In genomic region chr19:48250290-48251025, GRCh38 we compare ENCODE assay signal across 14 cellular contexts. TPM values are rescaled to one million over a fixed set of nuclear protein-coding genes. Genes with fewer than 3 reads are reported as not detected.
A peak's percentile ranks its signal among the peaks of the same experiment; 100 is the strongest.
DNase-seq lines count a peak whose midpoint lies in the region; FAIRE-seq and TF ChIP-seq lines count a peak whose summit lies in the region.
"Had no signal": no experiment of that assay in that cellular context is flagged by ENCODE, and none has a peak within 500 bp of the region (broad histone marks: within the 10 kb centered on the region; RNA-seq: fewer than 3 reads in every experiment).

No MANE protein-coding gene starts in this region.

- intact Hi-C loops in activated CD4-positive, alpha-beta T cell treated with anti-CD3 and anti-CD28 coated beads, Interleukin-2, amount 10 ng/mL, durations not matched to agents 24 days and 14 days (cut with micrococcal nuclease): no loop called here
- intact Hi-C loops in OCI-LY7 (cut with micrococcal nuclease; ENCODE audit: unreplicated experiment): no loop called here

- H3K27ac Mint-ChIP-seq in activated CD4-positive, alpha-beta T cell treated with anti-CD3 and anti-CD28 coated beads, Interleukin-2, amount 10 ng/mL, durations not matched to agents 24 days and 14 days: peak overlapping the region; percentile 83
- H3K27ac Mint-ChIP-seq: WTC11 had no signal

- no peaks in the 10 kb centered on the region for H3K9me2 ChIP-seq in OCI-LY7 (ENCODE audit: insufficient read depth, low read length)

- peaks cover 52% of the 10 kb centered on the region for H3K36me3 Mint-ChIP-seq in activated CD4-positive, alpha-beta T cell treated with anti-CD3 and anti-CD28 coated beads, Interleukin-2, amount 10 ng/mL, durations not matched to agents 24 days and 14 days (ENCODE audit: low read depth)

- no peak for DNase-seq in activated CD4-positive, alpha-beta T cell treated with anti-CD3 and anti-CD28 coated beads, Interleukin-2, amount 10 ng/mL, durations not matched to agents 24 days and 14 days
- DNase-seq in activated CD4-positive, alpha-beta T cell treated with anti-CD3 and anti-CD28 coated beads for 1 hour: no peak
- DNase-seq in OCI-LY7 (ENCODE audit: low spot score): no peak
- no peak for DNase-seq in H1 (ENCODE audit: low read depth in 1 of 2, low spot score in 2 of 2)
- DNase-seq in ecto neural progenitor cell (ENCODE audit: low spot score): no peak
- DNase-seq in effector CD4-positive, alpha-beta T cell: no peak
- no peak for DNase-seq in superior temporal gyrus (ENCODE audit: extremely low spot score)
- DNase-seq: EL; kidney; stimulated activated CD4-positive, alpha-beta T cell treated with anti-CD3 and anti-CD28 coated beads, Interleukin-4, amount 100 ng/mL, for 4 hours had no signal

- H3K27me3 ChIP-seq in H1 (replicated peaks in 1 of 4; ENCODE audit: control insufficient read depth in 3 of 4, extremely low read depth in 1 of 4, insufficient read depth in 3 of 4, low read length in 3 of 4): peaks cover 0 to 1% (median 0%) of the 10 kb centered on the region in 4 experiments; a peak in 1 of 7 replicates
- H3K27me3 ChIP-seq in skeletal muscle tissue (ENCODE audit: control insufficient read depth in 3 of 3, insufficient read depth in 3 of 3, low read length in 3 of 3): no peaks in the 10 kb centered on the region

- no peaks in the 10 kb centered on the region for H3K23me2 ChIP-seq in H1 (ENCODE audit: low read depth, low read length)

- no peak overlapping the region for H3K56ac ChIP-seq in H1 (replicated peaks; ENCODE audit: insufficient read length, low read depth, low read length)

- H2BK12ac ChIP-seq in H1 (ENCODE audit: low read depth, low read length): no peak overlapping the region

- H3K23ac ChIP-seq in H1 (ENCODE audit: insufficient read length): no peak overlapping the region

- H3K4me2 ChIP-seq in OCI-LY7 (ENCODE audit: low read length) (peak overlapping the region; percentile 89), H1 (ENCODE audit: insufficient read depth in 1 of 2, low read depth in 2 of 2, low read length in 2 of 2) (no peak overlapping the region)

- H3K36me3 ChIP-seq in OCI-LY7 (ENCODE audit: insufficient read depth, low read length) (peaks cover 35% of the 10 kb centered on the region), H1 (ENCODE audit: control insufficient read depth in 2 of 4, insufficient read depth in 4 of 4, low read length in 3 of 4) (no peaks in the 10 kb centered on the region; a peak in 2 of 8 replicates), skeletal muscle tissue (ENCODE audit: control insufficient read depth in 3 of 3, insufficient read depth in 3 of 3, low read length in 3 of 3) (peaks cover 7 to 15% (median 12%) of the 10 kb centered on the region in 3 donors)

- no TSS peak for BruUV-seq in OCI-LY7 (replicated peaks; lab: Mats Ljungman, UMichigan)

- H3K9me3 ChIP-seq in OCI-LY7 (ENCODE audit: low read length) (no peaks in the 10 kb centered on the region), H1 (ENCODE audit: insufficient read depth in 2 of 2, low read depth in 1 of 2, low read length in 1 of 2) (peaks cover 0 to 5% of the 10 kb centered on the region in 2 experiments; a peak in 1 of 4 replicates), skeletal muscle tissue (ENCODE audit: control insufficient read depth in 3 of 3, low read length in 3 of 3) (no peaks in the 10 kb centered on the region)

- H4K8ac ChIP-seq in H1 (ENCODE audit: extremely low read depth, insufficient read depth, low read length): no peak overlapping the region

- TF ChIP-seq EP300 in H1 (IDR thresholded peaks at IDR 0.05; ENCODE audit: borderline replicate concordance in 1 of 2, low read depth in 2 of 2, low read length in 2 of 2): no peak

- H3K79me1 ChIP-seq in H1 (ENCODE audit: low read depth, low read length): no peaks in the 10 kb centered on the region

- FAIRE-seq in H1 (lab: Jason Lieb, UNC): no peak
- FAIRE-seq: frontal cortex, kidney had no signal

- no peaks in the 10 kb centered on the region for H3K9me3 Mint-ChIP-seq in activated CD4-positive, alpha-beta T cell treated with anti-CD3 and anti-CD28 coated beads, Interleukin-2, amount 10 ng/mL, durations not matched to agents 24 days and 14 days

- H4K20me1 ChIP-seq in OCI-LY7 (ENCODE audit: insufficient read depth, low read length) (no peaks in the 10 kb centered on the region), H1 (replicated peaks in 1 of 2; ENCODE audit: control insufficient read depth in 1 of 2, insufficient read depth in 2 of 2, low read length in 2 of 2) (no peaks in the 10 kb centered on the region)

- TF ChIP-seq RAD21 in H1 (IDR thresholded peaks at IDR 0.05 in 1 of 2, conservative IDR thresholded peaks at IDR 0.05 in 1 of 2; ENCODE audit: low read depth in 2 of 2, low read length in 2 of 2): no peak

- H4K91ac ChIP-seq in H1 (replicated peaks; ENCODE audit: insufficient read length, low read length): no peak overlapping the region

- peaks cover 68% of the 10 kb centered on the region for H3K4me1 ChIP-seq in OCI-LY7 (ENCODE audit: insufficient read depth, low read length, poor library complexity, severe bottlenecking)
- H3K4me1 ChIP-seq in H1 (replicated peaks in 1 of 4; ENCODE audit: control insufficient read depth in 3 of 4, insufficient read depth in 4 of 4, low read length in 3 of 4): no peaks in the 10 kb centered on the region
- peaks cover 0 to 16% (median 10%) of the 10 kb centered on the region in 3 donors for H3K4me1 ChIP-seq in skeletal muscle tissue (ENCODE audit: control insufficient read depth in 3 of 3, insufficient read depth in 3 of 3, low read length in 3 of 3)

- H3K27ac ChIP-seq in OCI-LY7 (ENCODE audit: low read depth, low read length, poor library complexity, severe bottlenecking) (peak overlapping the region; percentile 92), H1 (ENCODE audit: low read depth, low read length) (no peak overlapping the region), skeletal muscle tissue (ENCODE audit: low read depth, low read length) (peak overlapping the region; percentile 72)

- H3K4me3 Mint-ChIP-seq in activated CD4-positive, alpha-beta T cell treated with anti-CD3 and anti-CD28 coated beads, Interleukin-2, amount 10 ng/mL, durations not matched to agents 24 days and 14 days: peak overlapping the region; percentile 96
- H3K4me3 Mint-ChIP-seq: WTC11 had no signal

- no peak overlapping the region for H2BK120ac ChIP-seq in H1 (replicated peaks; ENCODE audit: low read depth, low read length)

- H2AK5ac ChIP-seq in H1 (ENCODE audit: low read depth, low read length): no peak overlapping the region

- H2BK20ac ChIP-seq in H1 (ENCODE audit: low read length): no peak overlapping the region

- no peaks in the 10 kb centered on the region for H3K27me3 Mint-ChIP-seq in activated CD4-positive, alpha-beta T cell treated with anti-CD3 and anti-CD28 coated beads, Interleukin-2, amount 10 ng/mL, durations not matched to agents 24 days and 14 days

- 83% methylated on average over 2 of the region's 2 CpGs; no CpG with 5 or more reads in 1 of the 2 experiments for WGBS in H1 (ENCODE audit: extremely low coverage in 1 of 2, insufficient coverage in 1 of 2, insufficient read length in 1 of 2, insufficient replicate concordance in 2 of 2, low coverage in 1 of 2, low lambda C conversion rate in 2 of 2, missing lambda C conversion rate in 1 of 2), 2 experiments

- H3K79me2 ChIP-seq in OCI-LY7 (ENCODE audit: insufficient read depth, low read depth, low read length) (peaks cover 79% of the 10 kb centered on the region), H1 (ENCODE audit: control insufficient read depth in 1 of 2, insufficient read depth in 2 of 2, low read length in 2 of 2) (peaks cover 0 to 5% of the 10 kb centered on the region in 2 experiments; a peak in 1 of 4 replicates)

- H2AFZ ChIP-seq in OCI-LY7 (ENCODE audit: low read length) (peak overlapping the region; percentile 94; the same call in 1 of the 2 replicates), H1 (ENCODE audit: low read length) (no peak overlapping the region)

- no peak overlapping the region for H2BK5ac ChIP-seq in H1 (ENCODE audit: low read depth, low read length)

- no peak overlapping the region for H3K9ac ChIP-seq in H1 (replicated peaks in 1 of 4; ENCODE audit: extremely low read depth in 1 of 4, low read depth in 3 of 4, low read length in 3 of 4)
- no peak overlapping the region for H3K9ac ChIP-seq in skeletal muscle tissue (ENCODE audit: low read depth in 1 of 3, low read length in 3 of 3)

- H3K4me3 ChIP-seq in OCI-LY7 (ENCODE audit: low read depth, low read length, poor library complexity, severe bottlenecking) (peak overlapping the region; percentile 69), H1 (ENCODE audit: extremely low read depth in 1 of 4, insufficient read depth in 2 of 4, low read depth in 3 of 4, low read length in 4 of 4) (no peak overlapping the region), skeletal muscle tissue (ENCODE audit: low read length in 3 of 3) (no peak overlapping the region)

- peaks cover 63% of the 10 kb centered on the region for H3K4me1 Mint-ChIP-seq in activated CD4-positive, alpha-beta T cell treated with anti-CD3 and anti-CD28 coated beads, Interleukin-2, amount 10 ng/mL, durations not matched to agents 24 days and 14 days

- POLR2A ChIA-PET in OCI-LY7 (lab: Charles Lee): interaction anchor here (1.0 to 1.5 kb wide), 3 partner anchors 9 to 47 kb away, joined by 3 to 9 read pairs (median 5); no protein-coding TSS in a partner anchor
- POLR2A ChIA-PET in H1 (lab: Charles Lee; ENCODE audit: partially characterized antibody): no interaction called here

- TF ChIP-seq CTCF in OCI-LY7 (conservative IDR thresholded peaks at IDR 0.05; ENCODE audit: low read length): no peak
- no peak for TF ChIP-seq CTCF in H1 (IDR thresholded peaks at IDR 0.05; ENCODE audit: control extremely low read depth in 1 of 3, insufficient read depth in 1 of 3, low read depth in 1 of 3, low read length in 3 of 3)

- no peak overlapping the region for H3K18ac ChIP-seq in H1 (ENCODE audit: extremely low read depth, low read length)

- H3K14ac ChIP-seq in H1 (ENCODE audit: insufficient read length): no peak overlapping the region

- TF ChIP-seq POLR2A in H1 (IDR thresholded peaks at IDR 0.05; ENCODE audit: control extremely low read depth in 1 of 2, low read depth in 2 of 2, low read length in 2 of 2): no peak

- no peak overlapping the region for H4K5ac ChIP-seq in H1 (ENCODE audit: insufficient read length, low read depth, low read length)

- no peak overlapping the region for H2BK15ac ChIP-seq in H1 (ENCODE audit: low read length)

- no peak overlapping the region for H3K4ac ChIP-seq in H1 (replicated peaks; ENCODE audit: insufficient read length, low read depth, low read length)

- CTCF ChIA-PET in OCI-LY7 (lab: Charles Lee; ENCODE audit: unreplicated experiment) (no interaction called here), H1 (lab: Charles Lee; ENCODE audit: partially characterized antibody) (interaction anchor here (1.0 to 1.3 kb wide), 4 partner anchors 16 to 243 kb away, joined by 3 to 4 read pairs (median 3); no protein-coding TSS in a partner anchor)

RNA-seq across cellular contexts. Expression of gene CARD8, which starts 5.3 kb away (rescaled TPM):
- 125 and 127 TPM in 2 replicates for total RNA-seq in activated CD4-positive, alpha-beta T cell treated with anti-CD3 and anti-CD28 coated beads, Interleukin-2, amount 10 ng/mL, durations not matched to agents 24 days and 14 days
- 51.0 and 52.5 TPM in 2 replicates for total RNA-seq in OCI-LY7 (2014; rRNA removed; shearing (Covaris generic))
- total RNA-seq in OCI-LY7 (2022) (56.1 and 82.9 TPM in 2 replicates), skeletal muscle tissue (26.6 TPM)
- 24.4 and 26.2 TPM in 2 replicates for total RNA-seq in H1 (2021; fragmentation: NEBNext Ultra II Directional; extraction: Animal tissue kit (Norgen Biotek cat#: 25700))
- polyA plus RNA-seq in H1 (2011; rRNA removed): 8.9 and 11.7 TPM in 2 replicates
- polyA plus RNA-seq in H1 (2011; cell fraction: cytosol; rRNA removed): 14.9 TPM
- polyA plus RNA-seq in H1 (2011; cell fraction: nucleus; rRNA removed): 30.3 TPM
- 17.1 to 23.6 TPM (median 19.8 TPM) in 4 replicates for polyA plus RNA-seq in H1 (2012, experiment 1 of 2)
- polyA plus RNA-seq in H1 (2012, experiment 2 of 2): 4.2 TPM
- polyA plus RNA-seq in H1 (2013, experiment 1 of 2): 18.2 TPM
- polyA plus RNA-seq in H1 (2013, experiment 2 of 2): 17.6 TPM
- 15.2 and 15.4 TPM in 2 replicates for polyA minus RNA-seq in H1 (2011; rRNA and poly(A)+ RNA removed)
- 8.4 TPM for polyA minus RNA-seq in H1 (2011; cell fraction: cytosol; rRNA and poly(A)+ RNA removed)
- polyA minus RNA-seq in H1 (2011; cell fraction: nucleus; rRNA and poly(A)+ RNA removed): 35.4 TPM

RNA-seq across cellular contexts. Expression of gene ZNF114, which starts 19.4 kb away (rescaled TPM):
- 0.21 and 0.30 TPM in 2 replicates for total RNA-seq in activated CD4-positive, alpha-beta T cell treated with anti-CD3 and anti-CD28 coated beads, Interleukin-2, amount 10 ng/mL, durations not matched to agents 24 days and 14 days
- not detected in 2 replicates for total RNA-seq in OCI-LY7 (2014; rRNA removed; shearing (Covaris generic))
- total RNA-seq in OCI-LY7 (2022) (not detected in 2 replicates), skeletal muscle tissue (2.6 TPM)
- 19.2 TPM in 2 replicates for total RNA-seq in H1 (2021; fragmentation: NEBNext Ultra II Directional; extraction: Animal tissue kit (Norgen Biotek cat#: 25700))
- 7.3 and 8.2 TPM in 2 replicates for polyA plus RNA-seq in H1 (2011; rRNA removed)
- polyA plus RNA-seq in H1 (2011; cell fraction: cytosol; rRNA removed): 10.9 TPM
- 6.3 TPM for polyA plus RNA-seq in H1 (2011; cell fraction: nucleus; rRNA removed)
- 11.3 to 13.8 TPM (median 12.5 TPM) in 4 replicates for polyA plus RNA-seq in H1 (2012, experiment 1 of 2)
- polyA plus RNA-seq in H1 (2012, experiment 2 of 2): 4.0 TPM
- 7.8 TPM for polyA plus RNA-seq in H1 (2013, experiment 1 of 2)
- polyA plus RNA-seq in H1 (2013, experiment 2 of 2): 7.2 TPM
- 15.8 and 16.2 TPM in 2 replicates for polyA minus RNA-seq in H1 (2011; rRNA and poly(A)+ RNA removed)
- 21.1 TPM for polyA minus RNA-seq in H1 (2011; cell fraction: cytosol; rRNA and poly(A)+ RNA removed)
- polyA minus RNA-seq in H1 (2011; cell fraction: nucleus; rRNA and poly(A)+ RNA removed): 25.6 TPM
- total RNA-seq: MCF 10A had no signal
